In genomic region chr10:29559996-29560395, GRCh38 we compare ENCODE assay signal across 1 cellular context.
TF ChIP-seq lines count a peak whose summit lies in the region.

No MANE protein-coding gene starts in this region.

TF ChIP-seq in IMR-90, 13 proteins besides CTCF, POLR2A, EP300 and RAD21:
- TF ChIP-seq USF2 (IDR thresholded peaks at IDR 0.05; ENCODE audit: low read depth, low read length) = no peak
- TF ChIP-seq CEBPB (IDR thresholded peaks at IDR 0.05; ENCODE audit: low read depth, low read length) = no peak
- no peak for TF ChIP-seq FOS (IDR thresholded peaks at IDR 0.05; ENCODE audit: low read depth, low read length)
- TF ChIP-seq MAZ (IDR thresholded peaks at IDR 0.05; ENCODE audit: borderline replicate concordance, low read depth, low read length) = no peak
- no peak for TF ChIP-seq NFE2L2 (IDR thresholded peaks at IDR 0.05; ENCODE audit: low read depth, low read length)
- no peak for TF ChIP-seq CHD1 (IDR thresholded peaks at IDR 0.05; ENCODE audit: low read depth, low read length)
- TF ChIP-seq SMC3 (IDR thresholded peaks at IDR 0.05; ENCODE audit: low read depth, low read length) = no peak
- no peak for TF ChIP-seq MAFK (IDR thresholded peaks at IDR 0.05; ENCODE audit: low read depth, low read length)
- TF ChIP-seq RCOR1 (IDR thresholded peaks at IDR 0.05; ENCODE audit: insufficient replicate concordance, low read length) = no peak
- no peak for TF ChIP-seq MXI1 (IDR thresholded peaks at IDR 0.05; ENCODE audit: borderline replicate concordance, low read depth, low read length)
- TF ChIP-seq ELK1 (IDR thresholded peaks at IDR 0.05; ENCODE audit: borderline replicate concordance, low read depth, low read length) = no peak
- no peak for TF ChIP-seq RFX5 (IDR thresholded peaks at IDR 0.05; ENCODE audit: low read depth, low read length)
- no peak for TF ChIP-seq BHLHE40 (IDR thresholded peaks at IDR 0.05; ENCODE audit: low read depth, low read length)
